ENCODE assay signal across 9 cellular contexts in genomic region chr2:112182581-112183034, GRCh38. TPM values are rescaled to one million over a fixed set of nuclear protein-coding genes. Genes with fewer than 3 reads are reported as not detected.
DNase-seq lines count a peak whose midpoint lies in the region; ATAC-seq and TF ChIP-seq lines count a peak whose summit lies in the region.
"Had no signal": no experiment of that assay in that cellular context is flagged by ENCODE, and none has a peak within 500 bp of the region (broad histone marks: within the 10 kb centered on the region; RNA-seq: fewer than 3 reads in every experiment).

No MANE protein-coding gene starts in this region.

- H3K9me3 Mint-ChIP-seq in type B pancreatic cell = peaks cover 8% of the 10 kb centered on the region

- no peak for ATAC-seq in HG02973 (IDR thresholded peaks at IDR 0.05; ENCODE audit: unreplicated experiment)

- TF ChIP-seq CTCF in type B pancreatic cell (conservative IDR thresholded peaks at IDR 0.05) = no peak

- no peaks in the 10 kb centered on the region for H3K4me1 Mint-ChIP-seq in type B pancreatic cell (ENCODE audit: unreplicated experiment)

- H3K4me3 Mint-ChIP-seq in type B pancreatic cell = no peak overlapping the region

- H3K36me3 Mint-ChIP-seq in type B pancreatic cell = peaks cover 12% of the 10 kb centered on the region

- peaks cover 18% of the 10 kb centered on the region for H3K27me3 Mint-ChIP-seq in type B pancreatic cell

- H3K27ac Mint-ChIP-seq in type B pancreatic cell = no peak overlapping the region

- peak; percentile 65 for DNase-seq in activated CD8-positive, alpha-beta memory T cell treated with anti-CD3 and anti-CD28 coated beads for 24 hours
- DNase-seq in activated CD8-positive, alpha-beta memory T cell treated with anti-CD3 and anti-CD28 coated beads, Interleukin-2, amount 50 U/mL, for 48 hours = no peak
- DNase-seq in T-helper 22 cell (ENCODE audit: low read depth) = peak; percentile 37
- peak; percentile 56 for DNase-seq in central memory CD4-positive, alpha-beta T cell
- DNase-seq in type B pancreatic cell (ENCODE audit: extremely low spot score, unreplicated experiment) = peak; percentile 49
- no peak for DNase-seq in NCI-H1930 (lab: John Stamatoyannopoulos, UW)
- DNase-seq in GM19238 (ENCODE audit: insufficient read length, low spot score) = no peak
- DNase-seq: adrenal gland had no signal

RNA-seq across cellular contexts. Expression of gene FBLN7, which starts 44.4 kb away (rescaled TPM):
- 4.2 and 9.5 TPM in 2 replicates for total RNA-seq in type B pancreatic cell (ENCODE audit: low replicate concordance)

Comparison
In these comparisons a context has a peak if more than half of its experiments do, and no peak if none do; other contexts are left out.
1. DNase-seq: peak in activated CD8-positive, alpha-beta memory T cell treated with anti-CD3 and anti-CD28 coated beads for 24 hours (single experiment), T-helper 22 cell (single experiment), central memory CD4-positive, alpha-beta T cell (single experiment) and type B pancreatic cell (single experiment); none in activated CD8-positive, alpha-beta memory T cell treated with anti-CD3 and anti-CD28 coated beads, Interleukin-2, amount 50 U/mL, for 48 hours (single experiment), NCI-H1930 (0 of 2) and GM19238 (single experiment).